ENCODE assay signal across 8 cellular contexts in the genomic region with DNA sequence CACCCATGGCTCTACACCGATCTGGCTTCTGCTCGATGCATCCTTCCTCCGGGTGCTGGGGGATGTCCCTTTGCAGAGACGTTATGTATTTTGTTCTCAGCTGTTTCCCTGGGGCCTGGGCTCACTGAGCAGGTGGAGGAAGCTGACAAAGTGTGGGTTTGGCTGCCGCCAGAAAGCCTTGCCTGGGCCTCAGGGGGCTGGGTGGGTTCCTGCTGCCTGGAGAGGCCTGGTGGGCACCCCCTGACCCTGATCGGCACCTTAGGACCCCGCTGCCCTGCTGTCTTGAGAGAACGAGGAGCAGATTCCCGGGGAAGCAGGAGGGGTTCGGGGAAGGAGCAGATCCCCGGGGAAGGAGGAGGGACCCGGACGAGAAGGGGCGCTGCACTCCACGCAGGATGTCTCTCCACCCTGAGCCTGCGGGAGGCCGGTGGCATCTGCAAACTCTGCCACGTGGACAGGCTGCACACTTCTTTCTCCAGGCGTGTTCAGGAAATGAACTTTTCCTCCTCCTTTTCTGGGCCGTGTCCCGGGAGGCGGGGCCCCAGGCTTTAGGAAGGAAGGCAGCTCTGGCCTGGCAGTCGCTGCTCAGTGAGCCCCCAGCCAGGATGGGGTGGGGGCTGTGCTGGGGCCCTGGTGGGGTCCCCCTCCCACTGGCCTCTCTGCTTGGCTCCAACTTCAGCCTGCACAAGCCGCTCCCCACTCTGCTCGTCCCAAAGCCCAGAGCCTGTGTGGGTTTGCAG.
DNase-seq lines count a peak whose midpoint lies in the region; ATAC-seq and TF ChIP-seq lines count a peak whose summit lies in the region.

No MANE protein-coding gene starts in this region.

- no peak overlapping the region for H3K23ac ChIP-seq in trophoblast cell (ENCODE audit: low read length)

- no peak overlapping the region for H3K9ac ChIP-seq in trophoblast cell (ENCODE audit: low read length)

- H4K12ac ChIP-seq in trophoblast cell (ENCODE audit: low read depth, low read length): no peak overlapping the region

- H4K8ac ChIP-seq in trophoblast cell (ENCODE audit: low read depth, low read length): no peak overlapping the region

- H2AFZ ChIP-seq in trophoblast cell (ENCODE audit: insufficient read depth, low read length, poor library complexity): no peak overlapping the region

- H3K27me3 Mint-ChIP-seq in activated CD4-positive, alpha-beta memory T cell treated with anti-CD3 and anti-CD28 coated beads for 36 hours: no peaks in the 10 kb centered on the region
- no peaks in the 10 kb centered on the region for H3K27me3 Mint-ChIP-seq in activated CD4-positive, alpha-beta memory T cell treated with anti-CD3 and anti-CD28 coated beads, Interleukin-2, amount 10 ng/mL, durations not matched to agents 7 days and 5 days
- H3K27me3 Mint-ChIP-seq in MCF 10A (ENCODE audit: insufficient read depth, unreplicated experiment): no peaks in the 10 kb centered on the region

- H3K4me3 ChIP-seq in lower lobe of right lung (no peak overlapping the region), tibial nerve (no peak overlapping the region), trophoblast cell (ENCODE audit: low read depth, low read length) (no peak overlapping the region)

- no peak overlapping the region for H3K27ac Mint-ChIP-seq in activated CD4-positive, alpha-beta memory T cell treated with anti-CD3 and anti-CD28 coated beads for 36 hours
- H3K27ac Mint-ChIP-seq in activated CD4-positive, alpha-beta memory T cell treated with anti-CD3 and anti-CD28 coated beads, Interleukin-2, amount 10 ng/mL, durations not matched to agents 7 days and 5 days: no peak overlapping the region
- no peak overlapping the region for H3K27ac Mint-ChIP-seq in MCF 10A (ENCODE audit: low read depth, unreplicated experiment)

- H2BK12ac ChIP-seq in trophoblast cell (ENCODE audit: low read length): no peak overlapping the region

- peaks cover 17% of the 10 kb centered on the region for H3K4me1 ChIP-seq in lower lobe of right lung
- peaks cover 0 to 36% (median 19%) of the 10 kb centered on the region in 4 donors for H3K4me1 ChIP-seq in tibial nerve
- no peaks in the 10 kb centered on the region for H3K4me1 ChIP-seq in trophoblast cell (ENCODE audit: control insufficient read depth in 1 of 2, insufficient read depth in 2 of 2, low read length in 2 of 2)

- no peak overlapping the region for H2BK120ac ChIP-seq in trophoblast cell (ENCODE audit: insufficient read depth, low read length, poor library complexity)

- no peaks in the 10 kb centered on the region for H3K36me3 Mint-ChIP-seq in activated CD4-positive, alpha-beta memory T cell treated with anti-CD3 and anti-CD28 coated beads for 36 hours
- no peaks in the 10 kb centered on the region for H3K36me3 Mint-ChIP-seq in activated CD4-positive, alpha-beta memory T cell treated with anti-CD3 and anti-CD28 coated beads, Interleukin-2, amount 10 ng/mL, durations not matched to agents 7 days and 5 days (ENCODE audit: low read depth)
- H3K36me3 Mint-ChIP-seq in MCF 10A (ENCODE audit: insufficient read depth, unreplicated experiment): no peaks in the 10 kb centered on the region

- H3K79me1 ChIP-seq in trophoblast cell (ENCODE audit: low read length): no peaks in the 10 kb centered on the region

- no peak overlapping the region for H3K4me3 Mint-ChIP-seq in activated CD4-positive, alpha-beta memory T cell treated with anti-CD3 and anti-CD28 coated beads for 36 hours
- H3K4me3 Mint-ChIP-seq in activated CD4-positive, alpha-beta memory T cell treated with anti-CD3 and anti-CD28 coated beads, Interleukin-2, amount 10 ng/mL, durations not matched to agents 7 days and 5 days: no peak overlapping the region
- no peak overlapping the region for H3K4me3 Mint-ChIP-seq in MCF 10A (ENCODE audit: unreplicated experiment)

- no peak overlapping the region for H2BK5ac ChIP-seq in trophoblast cell (ENCODE audit: low read depth, low read length, poor library complexity)

- 14 to 16% methylated on average over 12 to 20 of the region's 25 CpGs for WGBS in tibial nerve, 2 donors
- WGBS in trophoblast cell (ENCODE audit: extremely low coverage, insufficient coverage, insufficient read length): no CpG with 5 or more reads among the region's 25 CpGs

- TF ChIP-seq CTCF in MCF 10A (IDR thresholded peaks at IDR 0.05; ENCODE audit: unreplicated experiment) (no peak), lower lobe of right lung (IDR thresholded peaks at IDR 0.05) (no peak), tibial nerve (IDR thresholded peaks at IDR 0.05) (peak in 4 of 5 experiments; percentile 12 to 36 (median 22))

- H3K4me2 ChIP-seq in trophoblast cell (ENCODE audit: low read length): no peak overlapping the region

- H2AK5ac ChIP-seq in trophoblast cell (ENCODE audit: low read length): no peak overlapping the region

- CTCF ChIA-PET in activated CD4-positive, alpha-beta memory T cell treated with anti-CD3 and anti-CD28 coated beads for 36 hours (lab: Charles Lee): no interaction called here
- CTCF ChIA-PET in activated CD4-positive, alpha-beta memory T cell treated with anti-CD3 and anti-CD28 coated beads, Interleukin-2, amount 10 ng/mL, durations not matched to agents 7 days and 5 days (lab: Charles Lee): no interaction called here
- CTCF ChIA-PET in MCF 10A (lab: Yijun Ruan, JAX): no interaction called here

- intact Hi-C loops in activated CD4-positive, alpha-beta memory T cell treated with anti-CD3 and anti-CD28 coated beads for 36 hours (cut with micrococcal nuclease): no loop called here
- intact Hi-C loops in MCF 10A (cut with micrococcal nuclease) (no loop called here), lower lobe of right lung (cut with DNase I) (no loop called here)

- no peak overlapping the region for H3K4ac ChIP-seq in trophoblast cell (ENCODE audit: low read depth, low read length)

- DNase-seq in activated CD4-positive, alpha-beta memory T cell treated with anti-CD3 and anti-CD28 coated beads for 36 hours: peak; percentile 22
- DNase-seq in activated CD4-positive, alpha-beta memory T cell treated with anti-CD3 and anti-CD28 coated beads, Interleukin-2, amount 10 ng/mL, durations not matched to agents 7 days and 5 days: no peak
- DNase-seq in MCF 10A (ENCODE audit: unreplicated experiment): peak; percentile 49
- DNase-seq in lower lobe of right lung: peak; percentile 71
- peak; percentile 72 to 75 for DNase-seq in tibial nerve (ENCODE audit: low spot score in 2 of 2)
- DNase-seq in SKM-1 (lab: John Stamatoyannopoulos, UW; ENCODE audit: unreplicated experiment): no peak
- DNase-seq in OCI-M1 (lab: John Stamatoyannopoulos, UW): no peak
- no peak for DNase-seq in trophoblast cell

- H3K36me3 ChIP-seq in lower lobe of right lung: no peaks in the 10 kb centered on the region
- no peaks in the 10 kb centered on the region for H3K36me3 ChIP-seq in tibial nerve
- no peaks in the 10 kb centered on the region for H3K36me3 ChIP-seq in trophoblast cell (ENCODE audit: control insufficient read depth in 1 of 2, insufficient read depth in 2 of 2, low read length in 2 of 2)

- no peak overlapping the region for H3K18ac ChIP-seq in trophoblast cell (ENCODE audit: low read length)

- H3K27ac ChIP-seq in lower lobe of right lung (peak overlapping the region; percentile 56), tibial nerve (peak overlapping the region in 3 of 4 donors; percentile 37 to 84 (median 74)), trophoblast cell (ENCODE audit: low read depth, low read length) (no peak overlapping the region)

- H3K9me3 ChIP-seq in lower lobe of right lung (no peaks in the 10 kb centered on the region), tibial nerve (no peaks in the 10 kb centered on the region), trophoblast cell (ENCODE audit: insufficient read depth, low read depth, low read length) (no peaks in the 10 kb centered on the region)

- BruUV-seq in MCF 10A (replicated peaks; lab: Mats Ljungman, UMichigan): no TSS peak

- H3K27me3 ChIP-seq in lower lobe of right lung (ENCODE audit: low read depth) (no peaks in the 10 kb centered on the region), tibial nerve (no peaks in the 10 kb centered on the region), trophoblast cell (ENCODE audit: insufficient read depth, low read length) (no peaks in the 10 kb centered on the region)

- POLR2A ChIA-PET in activated CD4-positive, alpha-beta memory T cell treated with anti-CD3 and anti-CD28 coated beads for 36 hours (lab: Charles Lee): no interaction called here
- POLR2A ChIA-PET in activated CD4-positive, alpha-beta memory T cell treated with anti-CD3 and anti-CD28 coated beads, Interleukin-2, amount 10 ng/mL, durations not matched to agents 7 days and 5 days (lab: Charles Lee): no interaction called here
- POLR2A ChIA-PET in MCF 10A (lab: Yijun Ruan, JAX): no interaction called here

- H3K9me3 Mint-ChIP-seq in activated CD4-positive, alpha-beta memory T cell treated with anti-CD3 and anti-CD28 coated beads for 36 hours: no peaks in the 10 kb centered on the region
- no peaks in the 10 kb centered on the region for H3K9me3 Mint-ChIP-seq in activated CD4-positive, alpha-beta memory T cell treated with anti-CD3 and anti-CD28 coated beads, Interleukin-2, amount 10 ng/mL, durations not matched to agents 7 days and 5 days
- no peaks in the 10 kb centered on the region for H3K9me3 Mint-ChIP-seq in MCF 10A (ENCODE audit: unreplicated experiment)

- no peak overlapping the region for H3K14ac ChIP-seq in trophoblast cell (ENCODE audit: low read length)

- H3K4me1 Mint-ChIP-seq in activated CD4-positive, alpha-beta memory T cell treated with anti-CD3 and anti-CD28 coated beads for 36 hours (ENCODE audit: low read depth): no peaks in the 10 kb centered on the region
- H3K4me1 Mint-ChIP-seq in activated CD4-positive, alpha-beta memory T cell treated with anti-CD3 and anti-CD28 coated beads, Interleukin-2, amount 10 ng/mL, durations not matched to agents 7 days and 5 days: no peaks in the 10 kb centered on the region
- no peaks in the 10 kb centered on the region for H3K4me1 Mint-ChIP-seq in MCF 10A (ENCODE audit: insufficient read depth, unreplicated experiment)

- ATAC-seq in lower lobe of right lung: peak; percentile 52 to 62

- TF ChIP-seq EP300 in tibial nerve (IDR thresholded peaks at IDR 0.05): peak in 1 of 2 donors; percentile 31

- no peak for TF ChIP-seq POLR2A in tibial nerve (IDR thresholded peaks at IDR 0.05)

- H4K91ac ChIP-seq in trophoblast cell (ENCODE audit: low read depth, low read length): no peak overlapping the region

- H3K79me2 ChIP-seq in trophoblast cell (ENCODE audit: control insufficient read depth, insufficient read depth, low read length, poor library complexity): no peaks in the 10 kb centered on the region

Comparison
In these comparisons a context has a peak if more than half of its experiments do, and no peak if none do; other contexts are left out.
1. DNase-seq: peak in activated CD4-positive, alpha-beta memory T cell treated with anti-CD3 and anti-CD28 coated beads for 36 hours (single experiment), MCF 10A (single experiment), lower lobe of right lung (single experiment) and tibial nerve (2 of 2); none in activated CD4-positive, alpha-beta memory T cell treated with anti-CD3 and anti-CD28 coated beads, Interleukin-2, amount 10 ng/mL, durations not matched to agents 7 days and 5 days (single experiment), SKM-1 (single experiment), OCI-M1 (single experiment) and trophoblast cell (0 of 2).
2. CTCF ChIP-seq: peak in tibial nerve (4 of 5); none in MCF 10A (single experiment) and lower lobe of right lung (single experiment).